ENCODE assay signal across 15 cellular contexts in genomic region chr3:96900600-96900999, GRCh38.
DNase-seq lines count a peak whose midpoint lies in the region; ATAC-seq and TF ChIP-seq lines count a peak whose summit lies in the region.
"Had no signal": no experiment of that assay in that cellular context is flagged by ENCODE, and none has a peak within 500 bp of the region (broad histone marks: within the 10 kb centered on the region; RNA-seq: fewer than 3 reads in every experiment).

No MANE protein-coding gene starts in this region.

- no peak for TF ChIP-seq CTCF in GM10248 (IDR thresholded peaks at IDR 0.05; ENCODE audit: control extremely low read depth, extremely low read depth, low read depth, missing control alignments)

- peak; percentile 3 for DNase-seq in NCI-H1105 treated with DMSO at 0.1 percent for 48 hours (lab: John Stamatoyannopoulos, UW)
- no peak for DNase-seq in NCI-H1105 (lab: John Stamatoyannopoulos, UW)
- DNase-seq in HAP-1 (ENCODE audit: low spot score in 2 of 2): peak; percentile 9 to 60
- DNase-seq in left kidney (ENCODE audit: low read depth, low spot score): peak; percentile 8
- no peak for DNase-seq in GM10248 (ENCODE audit: extremely low spot score)
- DNase-seq in NCI-H187 (lab: John Stamatoyannopoulos, UW): no peak
- DNase-seq: AML-193; Caco-2; CD4-positive, alpha-beta T cell; GOT3; H7; IMR-90 had no signal

- H3K27me3 ChIP-seq in HAP-1 (ENCODE audit: low read depth): no peaks in the 10 kb centered on the region

- CTCF ChIA-PET in GM10248 (lab: Yijun Ruan, JAX): interaction anchor here (1.4 kb wide), 1 partner anchor 28 kb away, joined by 3 read pairs; no protein-coding TSS in a partner anchor

- ATAC-seq in esophagus mucosa: peak; percentile 71
- ATAC-seq in HG03045 (IDR thresholded peaks at IDR 0.05; ENCODE audit: unreplicated experiment): no peak
- ATAC-seq: A549 had no signal

- H3K36me3 ChIP-seq in HAP-1 (replicated peaks): no peaks in the 10 kb centered on the region

- no peak overlapping the region for H3K4me3 ChIP-seq in HAP-1
- H3K4me3 ChIP-seq: A549 had no signal

- H3K4me1 ChIP-seq in HAP-1: peaks cover 10% of the 10 kb centered on the region
- H3K4me1 ChIP-seq: A549, Caco-2 had no signal

- POLR2A ChIA-PET in GM10248 (lab: Yijun Ruan, JAX): no interaction called here

- no peaks in the 10 kb centered on the region for H3K9me3 ChIP-seq in HAP-1
- H3K9me3 ChIP-seq: A549, Caco-2 had no signal

- in situ Hi-C loops in HAP-1 (cut with MboI; ENCODE audit: low sequenced_read_pairs): no loop called here

Comparison
In these comparisons a context has a peak if more than half of its experiments do, and no peak if none do; other contexts are left out.
1. DNase-seq: peak in NCI-H1105 treated with DMSO at 0.1 percent for 48 hours (single experiment), HAP-1 (2 of 2) and left kidney (single experiment); none in NCI-H1105 (single experiment), GM10248 (single experiment) and NCI-H187 (0 of 2).